Comparison of ENCODE assay signal across 15 cellular contexts in the genomic region with DNA sequence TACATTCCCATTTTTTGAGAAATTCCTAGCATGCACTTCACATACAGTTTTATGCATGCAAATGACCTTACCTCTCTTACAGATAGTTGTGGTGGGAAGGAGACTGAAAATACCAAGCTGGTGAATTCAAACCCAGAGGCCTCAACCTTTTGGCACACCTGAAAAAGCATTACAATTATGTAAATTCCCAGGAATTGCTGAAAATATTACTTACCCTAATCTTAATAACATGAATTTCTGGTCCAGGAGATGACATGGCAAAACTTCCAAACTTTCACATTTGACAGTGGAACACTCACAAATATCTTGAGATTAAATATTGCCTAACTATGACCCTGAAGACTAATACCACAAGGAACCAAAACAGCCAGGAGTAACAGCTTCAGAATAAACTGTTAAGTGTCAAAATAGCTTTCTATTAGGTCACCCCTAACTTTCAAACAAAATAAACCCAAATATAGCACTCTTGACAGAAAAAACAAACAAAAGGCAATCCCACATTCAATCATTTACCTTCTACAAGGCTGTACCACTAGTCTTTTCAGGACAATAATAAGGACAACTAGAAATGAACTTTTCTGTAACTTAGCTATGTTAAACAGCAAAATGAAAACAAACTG. TPM values are rescaled to one million over a fixed set of nuclear protein-coding genes. Genes with fewer than 3 reads are reported as not detected.
A peak's percentile ranks its signal among the peaks of the same experiment; 100 is the strongest.
DNase-seq lines count a peak whose midpoint lies in the region; ATAC-seq, FAIRE-seq and TF ChIP-seq lines count a peak whose summit lies in the region.
"Had no signal": no experiment of that assay in that cellular context is flagged by ENCODE, and none has a peak within 500 bp of the region (broad histone marks: within the 10 kb centered on the region; RNA-seq: fewer than 3 reads in every experiment).

No MANE protein-coding gene starts in this region.

- peak; percentile 62 for FAIRE-seq in H54 (lab: Jason Lieb, UNC)

- H3K4me1 ChIP-seq in stomach = peaks cover 0 to under 1% (median 0%) of the 10 kb centered on the region in 4 donors

- TF ChIP-seq POLR2A in H54 (IDR thresholded peaks at IDR 0.05; ENCODE audit: low read depth, low read length) (no peak), stomach (IDR thresholded peaks at IDR 0.05) (no peak)

- H3K9me3 ChIP-seq in stomach = no peaks in the 10 kb centered on the region

- H3K27me3 ChIP-seq in stomach = no peaks in the 10 kb centered on the region

- TF ChIP-seq CTCF in fibroblast of villous mesenchyme (IDR thresholded peaks at IDR 0.05; ENCODE audit: insufficient read depth, low read depth, low read length) (no peak), stomach (IDR thresholded peaks at IDR 0.05) (no peak)

- ATAC-seq in GM18498 (IDR thresholded peaks at IDR 0.05; ENCODE audit: unreplicated experiment) = no peak
- ATAC-seq: PC-3 had no signal

- H3K36me3 ChIP-seq in stomach = peaks cover 0 to 9% (median 0%) of the 10 kb centered on the region in 4 donors

- no peak for DNase-seq in H54 (ENCODE audit: insufficient read length, low spot score)
- peak; percentile 28 for DNase-seq in M059J (ENCODE audit: low read depth)
- peak; percentile 40 for DNase-seq in fibroblast of villous mesenchyme (ENCODE audit: low read depth)
- peak; percentile 70 for DNase-seq in renal cortical epithelial cell (ENCODE audit: low read depth)
- DNase-seq in glomerular visceral epithelial cell (ENCODE audit: extremely low spot score) = no peak
- no peak for DNase-seq in stomach
- no peak for DNase-seq in NCI-H1930 (lab: John Stamatoyannopoulos, UW)
- DNase-seq: DMS 273 treated with DMSO at 0.1 percent for 48 hours, GM23248, NCI-H1105 treated with DMSO at 0.1 percent for 48 hours, NCI-H1694 treated with DMSO at 0.1 percent for 48 hours, NCI-H2107, NCI-H82, PC-3 had no signal

- no peak overlapping the region for H3K27ac ChIP-seq in stomach
- H3K27ac ChIP-seq: GM23248 had no signal

- no peak for TF ChIP-seq EP300 in stomach (IDR thresholded peaks at IDR 0.05)

- H3K4me3 ChIP-seq in fibroblast of villous mesenchyme (ENCODE audit: low read depth, low read length) (no peak overlapping the region), stomach (no peak overlapping the region)
- H3K4me3 ChIP-seq: GM23248 had no signal

- intact Hi-C loops in stomach (cut with DNase I; ENCODE audit: low total_unique reads) = no loop called here

RNA-seq across cellular contexts. Expression of gene PEX13, which starts 10.9 kb away (rescaled TPM):
- total RNA-seq in M059J (2014; rRNA removed; shearing (Covaris generic)) = 47.8 and 59.4 TPM in 2 replicates
- total RNA-seq in fibroblast of villous mesenchyme (28.7 and 42.3 TPM in 2 replicates), renal cortical epithelial cell (42.5 and 57.5 TPM in 2 replicates), stomach (10 to 100 TPM in 4 of 5 donors, 1 to 10 TPM in 1; 9.3 to 56.0 (median 21.4) TPM)
- polyA plus RNA-seq in stomach = 1 to 10 TPM; 7.9 to 9.5 (median 8.1) TPM

RNA-seq across cellular contexts. Expression of gene PUS10, which starts 11.5 kb away (rescaled TPM):
- 5.7 and 6.8 TPM in 2 replicates for total RNA-seq in M059J (2014; rRNA removed; shearing (Covaris generic))
- total RNA-seq in fibroblast of villous mesenchyme = 4.2 and 7.8 TPM in 2 replicates
- total RNA-seq in renal cortical epithelial cell = 7.5 and 10.9 TPM in 2 replicates
- total RNA-seq in stomach = 1 to 10 TPM; 1.8 to 8.0 (median 4.2) TPM
- polyA plus RNA-seq in stomach = 1 to 10 TPM; 2.3 to 2.9 (median 2.7) TPM

RNA-seq across cellular contexts. Expression of gene SANBR, which starts 59.1 kb away (rescaled TPM):
- total RNA-seq in M059J (2014; rRNA removed; shearing (Covaris generic)) = 6.6 and 10.6 TPM in 2 replicates
- total RNA-seq in fibroblast of villous mesenchyme (13.2 and 16.0 TPM in 2 replicates), renal cortical epithelial cell (14.6 and 21.3 TPM in 2 replicates), stomach (10 to 100 TPM in 3 of 5 donors, 1 to 10 TPM in 2; 1.2 to 48.7 (median 10.3) TPM)
- 1 to 10 TPM; 2.0 to 3.7 (median 2.5) TPM for polyA plus RNA-seq in stomach

Comparison
In these comparisons a context has a peak if more than half of its experiments do, and no peak if none do; other contexts are left out.
1. DNase-seq: peak in M059J (single experiment), fibroblast of villous mesenchyme (single experiment) and renal cortical epithelial cell (single experiment); none in H54 (single experiment), glomerular visceral epithelial cell (single experiment), stomach (single experiment) and NCI-H1930 (0 of 2).